Comparison of ENCODE assay signal across 30 cellular contexts in genomic region chr18:68150976-68151375, GRCh38.
DNase-seq lines count a peak whose midpoint lies in the region; ATAC-seq and TF ChIP-seq lines count a peak whose summit lies in the region.
"Had no signal": no experiment of that assay in that cellular context is flagged by ENCODE, and none has a peak within 500 bp of the region (broad histone marks: within the 10 kb centered on the region; RNA-seq: fewer than 3 reads in every experiment).

No MANE protein-coding gene starts in this region.

- H3K27ac ChIP-seq in fibroblast of lung (ENCODE audit: insufficient read depth, low read length), result no peak overlapping the region
- H3K27ac ChIP-seq: cardiac muscle cell, colonic mucosa, heart left ventricle, HL-60, KMS-11, lower lobe of right lung, parathyroid adenoma, spleen had no signal

- no peaks in the 10 kb centered on the region for H3K27me3 Mint-ChIP-seq in activated T-cell treated with anti-CD3 and anti-CD28 coated beads, Interleukin-2, amount 50 U/mL, for 4 hours (ENCODE audit: low read depth)
- H3K27me3 Mint-ChIP-seq: activated CD4-positive, alpha-beta memory T cell treated with anti-CD3 and anti-CD28 coated beads for 36 hours; activated naive CD4-positive, alpha-beta T cell treated with anti-CD3 and anti-CD28 coated beads, Interleukin-2, amount 50 U/mL, for 24 hours; activated T-helper 17 cell treated with anti-CD3 and anti-CD28 coated beads, Interleukin-2, amount 50 U/mL, for 72 hours; type B pancreatic cell had no signal

- ATAC-seq in HG02884 (IDR thresholded peaks at IDR 0.05; ENCODE audit: unreplicated experiment), result no peak
- ATAC-seq in activated T-cell treated with anti-CD3 and anti-CD28 coated beads, Interleukin-2, amount 50 U/mL, for 4 hours, result no peak
- ATAC-seq: activated CD4-positive, CD25-positive, alpha-beta regulatory T cell treated with anti-CD3 and anti-CD28 coated beads, Interleukin-2, amount 50 U/mL, for 24 hours; activated T-helper 17 cell treated with anti-CD3 and anti-CD28 coated beads, Interleukin-2, amount 50 U/mL, for 72 hours; effector memory CD8-positive, alpha-beta T cell; GM12878; heart left ventricle; lower lobe of right lung; right cardiac atrium had no signal

- H2AFZ ChIP-seq in fibroblast of lung (ENCODE audit: low read length), result peak overlapping the region; percentile 30
- H2AFZ ChIP-seq: parathyroid adenoma had no signal

- no peak overlapping the region for H3K4me3 ChIP-seq in fibroblast of lung (replicated peaks in 1 of 4; ENCODE audit: control extremely low read depth in 1 of 4, insufficient read depth in 1 of 4, low read depth in 3 of 4, low read length in 4 of 4)
- H3K4me3 ChIP-seq: cardiac muscle cell, colonic mucosa, GM12878, heart left ventricle, lower lobe of right lung, spleen had no signal

- no peak overlapping the region for H3K4me2 ChIP-seq in fibroblast of lung (ENCODE audit: extremely low read depth, insufficient read depth, low read length)
- H3K4me2 ChIP-seq: KMS-11 had no signal

- H3K4me1 ChIP-seq in fibroblast of lung (ENCODE audit: control insufficient read depth, extremely low read depth, insufficient read depth, low read length), result no peaks in the 10 kb centered on the region
- H3K4me1 ChIP-seq: colonic mucosa, heart left ventricle, lower lobe of right lung, parathyroid adenoma, spleen had no signal

- no peak overlapping the region for H3K9ac ChIP-seq in fibroblast of lung (ENCODE audit: insufficient read depth, low read length)
- H3K9ac ChIP-seq: KMS-11, parathyroid adenoma had no signal

- no peaks in the 10 kb centered on the region for H3K9me3 ChIP-seq in fibroblast of lung (ENCODE audit: control insufficient read depth, insufficient read depth, low read depth, low read length)
- H3K9me3 ChIP-seq: colonic mucosa, heart left ventricle, lower lobe of right lung, spleen had no signal

- no peaks in the 10 kb centered on the region for H3K36me3 Mint-ChIP-seq in activated T-cell treated with anti-CD3 and anti-CD28 coated beads, Interleukin-2, amount 50 U/mL, for 4 hours (ENCODE audit: insufficient read depth)
- H3K36me3 Mint-ChIP-seq: activated CD4-positive, alpha-beta memory T cell treated with anti-CD3 and anti-CD28 coated beads for 36 hours; activated naive CD4-positive, alpha-beta T cell treated with anti-CD3 and anti-CD28 coated beads, Interleukin-2, amount 50 U/mL, for 24 hours; type B pancreatic cell had no signal

- no peaks in the 10 kb centered on the region for H3K27me3 ChIP-seq in fibroblast of lung (ENCODE audit: control insufficient read depth, insufficient read depth, low read length)
- H3K27me3 ChIP-seq: cardiac muscle cell, colonic mucosa, heart left ventricle, spleen had no signal

- H3K4me1 Mint-ChIP-seq in activated T-cell treated with anti-CD3 and anti-CD28 coated beads, Interleukin-2, amount 50 U/mL, for 4 hours (ENCODE audit: low read depth), result no peaks in the 10 kb centered on the region
- H3K4me1 Mint-ChIP-seq: activated naive CD4-positive, alpha-beta T cell treated with anti-CD3 and anti-CD28 coated beads, Interleukin-2, amount 50 U/mL, for 24 hours; activated T-helper 17 cell treated with anti-CD3 and anti-CD28 coated beads, Interleukin-2, amount 50 U/mL, for 72 hours had no signal

- peak; percentile 64 for DNase-seq in DMS79 (lab: John Stamatoyannopoulos, UW)
- peak; percentile 21 for DNase-seq in NCI-H1694 (lab: John Stamatoyannopoulos, UW)
- peak; percentile 96 for DNase-seq in NCI-H510A treated with DMSO at 0.1 percent for 48 hours (lab: John Stamatoyannopoulos, UW)
- no peak for DNase-seq in fibroblast of lung (ENCODE audit: low read depth in 2 of 2)
- DNase-seq in activated T-cell treated with anti-CD3 and anti-CD28 coated beads, Interleukin-2, amount 50 U/mL, for 4 hours, result no peak
- no peak for DNase-seq in CD1c-positive myeloid dendritic cell (ENCODE audit: extremely low spot score)
- DNase-seq: activated CD4-positive, alpha-beta memory T cell treated with anti-CD3 and anti-CD28 coated beads for 36 hours; activated CD8-positive, alpha-beta memory T cell treated with anti-CD3 and anti-CD28 coated beads, Interleukin-2, amount 50 U/mL, for 48 hours; colonic mucosa; effector memory CD8-positive, alpha-beta T cell; EL; foreskin fibroblast; heart left ventricle; lower lobe of right lung; NCI-H187 treated with DMSO at 0.1 percent for 48 hours; nephron progenitor cell; right cardiac atrium; RPMI8226; spleen; substantia nigra had no signal

- H3K9me3 Mint-ChIP-seq in activated T-cell treated with anti-CD3 and anti-CD28 coated beads, Interleukin-2, amount 50 U/mL, for 4 hours, result peaks cover 3% of the 10 kb centered on the region
- H3K9me3 Mint-ChIP-seq: activated CD4-positive, alpha-beta memory T cell treated with anti-CD3 and anti-CD28 coated beads for 36 hours; activated naive CD4-positive, alpha-beta T cell treated with anti-CD3 and anti-CD28 coated beads, Interleukin-2, amount 50 U/mL, for 24 hours; nephron progenitor cell; type B pancreatic cell had no signal

- H3K79me2 ChIP-seq in fibroblast of lung (ENCODE audit: control insufficient read depth, insufficient read depth, low read length), result no peaks in the 10 kb centered on the region
- H3K79me2 ChIP-seq: parathyroid adenoma had no signal

- H3K36me3 ChIP-seq in fibroblast of lung (ENCODE audit: control insufficient read depth, insufficient read depth, low read length), result no peaks in the 10 kb centered on the region
- H3K36me3 ChIP-seq: cardiac muscle cell, colonic mucosa, heart left ventricle, lower lobe of right lung, spleen had no signal

- no peak overlapping the region for H3K4me3 Mint-ChIP-seq in activated T-cell treated with anti-CD3 and anti-CD28 coated beads, Interleukin-2, amount 50 U/mL, for 4 hours
- H3K4me3 Mint-ChIP-seq: activated CD4-positive, alpha-beta memory T cell treated with anti-CD3 and anti-CD28 coated beads for 36 hours; activated naive CD4-positive, alpha-beta T cell treated with anti-CD3 and anti-CD28 coated beads, Interleukin-2, amount 50 U/mL, for 24 hours; activated T-helper 17 cell treated with anti-CD3 and anti-CD28 coated beads, Interleukin-2, amount 50 U/mL, for 72 hours; effector memory CD8-positive, alpha-beta T cell; nephron progenitor cell; type B pancreatic cell had no signal

- no peak for TF ChIP-seq CTCF in fibroblast of lung (conservative IDR thresholded peaks at IDR 0.05 in 1 of 2, IDR thresholded peaks at IDR 0.05 in 1 of 2; ENCODE audit: low read depth in 1 of 2, low read length in 2 of 2)

- H4K20me1 ChIP-seq in fibroblast of lung (ENCODE audit: control insufficient read depth, extremely low read depth, insufficient read depth, low read length), result no peaks in the 10 kb centered on the region

Comparison
In these comparisons a context has a peak if more than half of its experiments do, and no peak if none do; other contexts are left out.
1. DNase-seq: peak in DMS79 (single experiment), NCI-H1694 (single experiment) and NCI-H510A treated with DMSO at 0.1 percent for 48 hours (single experiment); none in fibroblast of lung (0 of 2), activated T-cell treated with anti-CD3 and anti-CD28 coated beads, Interleukin-2, amount 50 U/mL, for 4 hours (single experiment) and CD1c-positive myeloid dendritic cell (single experiment).